Comparison of ENCODE assay signal across 30 cellular contexts in the genomic region with DNA sequence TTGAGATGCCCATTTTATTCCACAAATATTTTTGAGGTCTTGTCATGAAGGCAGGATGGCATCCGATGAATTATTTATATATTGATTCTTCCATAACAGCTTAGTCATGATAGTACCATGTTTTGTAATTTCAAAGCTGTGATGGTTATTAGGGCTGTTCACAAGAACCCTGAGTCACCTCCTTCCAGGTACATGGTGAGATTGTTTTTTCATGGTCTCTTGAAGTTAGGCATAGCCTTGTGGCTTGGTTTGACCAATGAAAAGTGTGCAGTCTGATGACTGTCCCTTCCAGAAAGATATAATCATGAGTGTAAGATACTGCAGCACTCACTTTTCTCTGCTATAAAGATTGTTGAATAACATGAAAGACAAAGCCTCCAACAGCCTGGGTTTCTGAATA.
"Had no signal": no experiment of that assay in that cellular context is flagged by ENCODE, and none has a peak within 500 bp of the region (broad histone marks: within the 10 kb centered on the region; RNA-seq: fewer than 3 reads in every experiment).

No MANE protein-coding gene starts in this region.

- H3K36me3 ChIP-seq: brain microvascular endothelial cell, gastroesophageal sphincter, pancreas, prostate gland, sigmoid colon, thoracic aorta, uterus had no signal

- ATAC-seq: gastroesophageal sphincter; left colon; naive thymus-derived CD8-positive, alpha-beta T cell; pancreas; stimulated activated effector memory CD8-positive, alpha-beta T cell treated with anti-CD3 and anti-CD28 coated beads, Interleukin-12 subunit alpha, Interleukin-12 subunit beta, amount 100 ng/mL, for 72 hours had no signal

- H3K4me3 ChIP-seq: gastroesophageal sphincter, hepatocyte, pancreas, prostate gland, sigmoid colon, thoracic aorta, uterus had no signal

- H3K9me3 Mint-ChIP-seq: neural crest cell had no signal

- H3K4me1 Mint-ChIP-seq: activated naive CD8-positive, alpha-beta T cell treated with anti-CD3 and anti-CD28 coated beads for 36 hours; central memory CD8-positive, alpha-beta T cell; memory B cell; naive thymus-derived CD8-positive, alpha-beta T cell; neural crest cell; stimulated activated effector memory CD8-positive, alpha-beta T cell treated with anti-CD3 and anti-CD28 coated beads, Interleukin-12 subunit alpha, Interleukin-12 subunit beta, amount 100 ng/mL, for 72 hours had no signal

- H3K27me3 ChIP-seq: brain microvascular endothelial cell, gastroesophageal sphincter, hepatocyte, pancreas, sigmoid colon, uterus had no signal

- H3K4me3 Mint-ChIP-seq: activated naive CD4-positive, alpha-beta T cell treated with anti-CD3 and anti-CD28 coated beads for 36 hours; activated naive CD8-positive, alpha-beta T cell treated with anti-CD3 and anti-CD28 coated beads for 36 hours; central memory CD8-positive, alpha-beta T cell; memory B cell; naive thymus-derived CD8-positive, alpha-beta T cell; neural crest cell; stimulated activated effector memory CD8-positive, alpha-beta T cell treated with anti-CD3 and anti-CD28 coated beads, Interleukin-12 subunit alpha, Interleukin-12 subunit beta, amount 100 ng/mL, for 72 hours; stimulated activated naive CD8-positive, alpha-beta T cell treated with anti-CD3 and anti-CD28 coated beads, Interleukin-15, Interleukin-2, amounts not matched to agents 100 ng/mL and 50 ng/mL, for 24 hours; type B pancreatic cell had no signal

- H3K36me3 Mint-ChIP-seq: activated naive CD8-positive, alpha-beta T cell treated with anti-CD3 and anti-CD28 coated beads for 36 hours; memory B cell; stimulated activated effector memory CD8-positive, alpha-beta T cell treated with anti-CD3 and anti-CD28 coated beads, Interleukin-12 subunit alpha, Interleukin-12 subunit beta, amount 100 ng/mL, for 72 hours; type B pancreatic cell had no signal

- FAIRE-seq: astrocyte, colon, pancreas, small intestine had no signal

- DNase-seq: activated CD4-positive, alpha-beta T cell treated with anti-CD3 and anti-CD28 coated beads for 48 hours; activated CD4-positive, alpha-beta T cell treated with anti-CD3 and anti-CD28 coated beads, Interleukin-2, amount 50 U/mL, for 48 hours; activated CD8-positive, alpha-beta memory T cell treated with anti-CD3 and anti-CD28 coated beads for 24 hours; activated effector memory CD4-positive, alpha-beta T cell treated with anti-CD3 and anti-CD28 coated beads, Interleukin-2, amount 50 U/mL, for 16 hours; activated naive CD4-positive, alpha-beta T cell treated with anti-CD3 and anti-CD28 coated beads for 36 hours; activated naive CD8-positive, alpha-beta T cell treated with anti-CD3 and anti-CD28 coated beads for 36 hours; brain microvascular endothelial cell; dermis blood vessel endothelial cell; effector CD4-positive, alpha-beta T cell; islet precursor cell; left colon; naive thymus-derived CD8-positive, alpha-beta T cell; nucleus accumbens; pancreas; sigmoid colon; small intestine; stimulated activated CD4-positive, alpha-beta T cell treated with anti-CD3 and anti-CD28 coated beads, Interleukin-4, amount 100 ng/mL, for 24 hours; uterus had no signal

- H3K27ac Mint-ChIP-seq: activated naive CD4-positive, alpha-beta T cell treated with anti-CD3 and anti-CD28 coated beads for 36 hours; activated naive CD8-positive, alpha-beta T cell treated with anti-CD3 and anti-CD28 coated beads for 36 hours; memory B cell; naive thymus-derived CD8-positive, alpha-beta T cell; stimulated activated effector memory CD8-positive, alpha-beta T cell treated with anti-CD3 and anti-CD28 coated beads, Interleukin-12 subunit alpha, Interleukin-12 subunit beta, amount 100 ng/mL, for 72 hours; stimulated activated naive CD8-positive, alpha-beta T cell treated with anti-CD3 and anti-CD28 coated beads, Interleukin-15, Interleukin-2, amounts not matched to agents 100 ng/mL and 50 ng/mL, for 24 hours; type B pancreatic cell had no signal

- H3K27me3 Mint-ChIP-seq: activated naive CD8-positive, alpha-beta T cell treated with anti-CD3 and anti-CD28 coated beads for 36 hours; memory B cell; stimulated activated naive CD8-positive, alpha-beta T cell treated with anti-CD3 and anti-CD28 coated beads, Interleukin-15, Interleukin-2, amounts not matched to agents 100 ng/mL and 50 ng/mL, for 24 hours; type B pancreatic cell had no signal
